7 cellular contexts compared by ENCODE assay signal in the genomic region with DNA sequence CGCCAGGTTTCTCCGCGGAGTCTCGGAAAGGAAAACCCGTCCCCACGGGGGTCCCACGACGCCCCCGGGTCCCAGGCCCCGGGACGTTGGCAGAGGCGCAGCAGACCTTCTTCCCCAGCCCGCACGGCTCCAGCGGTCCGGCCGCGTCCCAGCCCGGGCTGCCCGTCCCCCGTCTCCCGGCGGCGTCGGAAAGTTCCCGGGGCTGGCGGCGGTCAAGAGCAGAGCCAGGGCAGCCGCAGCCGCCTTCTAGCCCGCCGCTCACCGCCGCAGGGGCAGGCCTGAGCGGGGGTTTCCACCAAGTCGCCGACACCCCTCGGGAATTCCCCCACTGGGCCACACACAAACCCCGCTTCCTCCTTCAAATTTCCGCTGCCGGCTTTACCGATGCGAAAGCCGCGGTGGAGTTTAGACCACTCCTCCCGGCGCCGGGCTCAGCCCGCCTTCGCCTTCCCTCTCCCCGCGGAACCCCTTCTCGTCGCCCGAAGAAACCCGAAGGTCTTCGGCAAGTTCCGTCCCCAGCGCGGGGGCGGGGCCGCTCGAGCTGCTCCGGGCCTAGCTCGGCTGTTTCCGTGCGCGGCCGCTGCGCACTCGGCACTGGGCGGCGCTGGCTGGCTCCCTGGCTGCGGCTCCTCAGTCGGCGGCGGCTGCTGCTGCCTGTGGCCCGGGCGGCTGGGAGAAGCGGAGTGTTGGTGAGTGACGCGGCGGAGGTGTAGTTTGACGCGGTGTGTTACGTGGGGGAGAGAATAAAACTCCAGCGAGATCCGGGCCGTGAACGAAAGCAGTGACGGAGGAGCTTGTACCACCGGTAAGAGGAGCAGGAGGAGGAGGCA.
DNase-seq lines count a peak whose midpoint lies in the region; ATAC-seq and TF ChIP-seq lines count a peak whose summit lies in the region.

A gene (plus strand): TSS at position 633 of the 830 bp plus-strand sequence. CDS start 25,674 bp downstream, outside the sequence.

- no peak for TF ChIP-seq CTCF in retinal pigment epithelial cell (conservative IDR thresholded peaks at IDR 0.05; ENCODE audit: low read depth, low read length)

- H3K4me3 ChIP-seq in retinal pigment epithelial cell (ENCODE audit: low read length) = peak within 1 kb of the TSS; percentile 79

- peak; percentile 67 for ATAC-seq in GM18508 (IDR thresholded peaks at IDR 0.05; ENCODE audit: insufficient read depth, unreplicated experiment)
- ATAC-seq in HG03025 (IDR thresholded peaks at IDR 0.05; ENCODE audit: low FRiP score, unreplicated experiment) = peak; percentile 85

- peak; percentile 95 to 96 for DNase-seq in NCI-H2081 (lab: John Stamatoyannopoulos, UW)
- DNase-seq in T1000 (lab: John Stamatoyannopoulos, UW) = peak; percentile 99
- peak; percentile 100 for DNase-seq in astrocyte of the hippocampus (ENCODE audit: low read depth, low spot score)
- peak; percentile 96 to 98 for DNase-seq in hippocampal formation (lab: John Stamatoyannopoulos, UW)
- DNase-seq in retinal pigment epithelial cell (ENCODE audit: low read depth) = peak; percentile 92

Comparison
In these comparisons a context has a peak if more than half of its experiments do, and no peak if none do; other contexts are left out.
1. Peak in every context shown above with its lines: DNase-seq, ATAC-seq and H3K4me3 ChIP-seq.